8 cellular contexts compared by ENCODE assay signal in genomic region chr20:49278036-49278816, GRCh38. TPM values are rescaled to one million over a fixed set of nuclear protein-coding genes. Genes with fewer than 3 reads are reported as not detected.
A peak's percentile ranks its signal among the peaks of the same experiment; 100 is the strongest.
DNase-seq lines count a peak whose midpoint lies in the region; ATAC-seq, FAIRE-seq and TF ChIP-seq lines count a peak whose summit lies in the region.

TSS of gene ZNFX1 (minus strand) at chr20:49278057. CDS start at chr20:49275839, 2,218 bp downstream.

- H3K9me3 ChIP-seq in KOPT-K1 (ENCODE audit: insufficient read depth, low read length, poor library complexity, severe bottlenecking) (peaks cover 8% of the 10 kb centered on the region), esophagus muscularis mucosa (peaks cover 0 to 9% (median 4%) of the 10 kb centered on the region in 4 donors)

- peak within 1 kb of the TSS; percentile 94 for H3K27ac ChIP-seq in KOPT-K1 (ENCODE audit: low read depth, low read length, poor library complexity, severe bottlenecking)
- peak within 1 kb of the TSS; percentile 91 to 99 (median 96) for H3K27ac ChIP-seq in esophagus muscularis mucosa (replicated peaks in 1 of 4)

- peak within 1 kb of the TSS; percentile 100 for H3K27ac Mint-ChIP-seq in activated T-cell treated with anti-CD3 and anti-CD28 coated beads, Interleukin-2, amount 50 U/mL, for 72 hours

- no peaks in the 10 kb centered on the region for H3K27me3 Mint-ChIP-seq in activated T-cell treated with anti-CD3 and anti-CD28 coated beads, Interleukin-2, amount 50 U/mL, for 72 hours (ENCODE audit: low read depth)

- peaks cover 56 to 80% of the 10 kb centered on the region in 2 donors for H3K36me3 Mint-ChIP-seq in activated T-cell treated with anti-CD3 and anti-CD28 coated beads, Interleukin-2, amount 50 U/mL, for 72 hours (ENCODE audit: insufficient read depth in 2 of 2)

- ATAC-seq in GM21786 (IDR thresholded peaks at IDR 0.05; ENCODE audit: unreplicated experiment) = peak; percentile 80
- peak; percentile 80 to 81 for ATAC-seq in activated T-cell treated with anti-CD3 and anti-CD28 coated beads, Interleukin-2, amount 50 U/mL, for 72 hours (replicated peaks in 1 of 2)

- intact Hi-C loops in esophagus muscularis mucosa (cut with DNase I) = no loop called here

- H3K27me3 ChIP-seq in esophagus muscularis mucosa = no peaks in the 10 kb centered on the region

- TF ChIP-seq EP300 in esophagus muscularis mucosa (IDR thresholded peaks at IDR 0.05) = no peak

- peak; percentile 98 for TF ChIP-seq POLR2A in esophagus muscularis mucosa (IDR thresholded peaks at IDR 0.05; ENCODE audit: low read depth)

- peaks cover 72% of the 10 kb centered on the region for H3K4me1 Mint-ChIP-seq in activated T-cell treated with anti-CD3 and anti-CD28 coated beads, Interleukin-2, amount 50 U/mL, for 72 hours (ENCODE audit: low read depth)

- no peak for TF ChIP-seq CTCF in esophagus muscularis mucosa (IDR thresholded peaks at IDR 0.05)

- FAIRE-seq in RCC 7860 (lab: Jason Lieb, UNC) = peak; percentile 80

- H3K4me1 ChIP-seq in esophagus muscularis mucosa = peaks cover 39 to 80% (median 71%) of the 10 kb centered on the region in 4 donors

- peak within 1 kb of the TSS; percentile 93 to 100 for H3K4me3 Mint-ChIP-seq in activated T-cell treated with anti-CD3 and anti-CD28 coated beads, Interleukin-2, amount 50 U/mL, for 72 hours

- peaks cover 5 to 6% of the 10 kb centered on the region in 2 donors for H3K9me3 Mint-ChIP-seq in activated T-cell treated with anti-CD3 and anti-CD28 coated beads, Interleukin-2, amount 50 U/mL, for 72 hours

- under 1% methylated on average over 29 of the region's 80 CpGs for WGBS in esophagus muscularis mucosa

- DNase-seq in DMS79 (lab: John Stamatoyannopoulos, UW) = peak; percentile 93
- DNase-seq in RCC 7860 (ENCODE audit: low spot score) = peak; percentile 98
- peak; percentile 99 for DNase-seq in activated T-cell treated with anti-CD3 and anti-CD28 coated beads, Interleukin-2, amount 50 U/mL, for 72 hours
- peak; percentile 99 for DNase-seq in esophagus muscularis mucosa (ENCODE audit: extremely low spot score)
- peak; percentile 99 for DNase-seq in myocyte (ENCODE audit: low read depth)
- DNase-seq in stimulated activated CD8-positive, alpha-beta memory T cell treated with anti-CD3 and anti-CD28 coated beads, Interleukin-7, amount 100 ng/mL, for 48 hours (ENCODE audit: extremely low read depth in 1 of 2, low read depth in 1 of 2) = peak; percentile 93 to 97

- H3K36me3 ChIP-seq in KOPT-K1 (ENCODE audit: insufficient read depth, low read length) = peaks cover 63% of the 10 kb centered on the region
- H3K36me3 ChIP-seq in esophagus muscularis mucosa = peaks cover 34 to 64% (median 53%) of the 10 kb centered on the region in 4 donors

- peak within 1 kb of the TSS; percentile 77 to 98 (median 87) for H3K4me3 ChIP-seq in esophagus muscularis mucosa

RNA-seq across cellular contexts. Expression of gene ZNFX1, which starts in this region (rescaled TPM):
- total RNA-seq in activated T-cell treated with anti-CD3 and anti-CD28 coated beads, Interleukin-2, amount 50 U/mL, for 72 hours = 10 to 100 TPM; 37.8 to 48.8 TPM
- total RNA-seq in esophagus muscularis mucosa (10 to 100 TPM; 35.7 to 46.7 (median 41.3) TPM), myocyte (32.8 and 42.6 TPM in 2 replicates)
- polyA plus RNA-seq in myocyte (2012) = 33.3 TPM

Comparison
In these comparisons a context has a peak if more than half of its experiments do, and no peak if none do; other contexts are left out.
1. Peak in every context shown above with its lines: DNase-seq, ATAC-seq, H3K4me3 ChIP-seq and H3K27ac ChIP-seq.